In genomic region chrX:3627579-3627978, GRCh38 we compare ENCODE assay signal across 26 cellular contexts.
"Had no signal": no experiment of that assay in that cellular context is flagged by ENCODE, and none has a peak within 500 bp of the region (broad histone marks: within the 10 kb centered on the region; RNA-seq: fewer than 3 reads in every experiment).

No MANE protein-coding gene starts in this region.

- H3K4me1 Mint-ChIP-seq: activated B cell treated with CpG ODN at 0.5 μM for 24 hours; activated CD4-positive, alpha-beta T cell treated with anti-CD3 and anti-CD28 coated beads, Interleukin-2, amount 10 ng/mL, durations not matched to agents 24 days and 14 days; activated naive CD4-positive, alpha-beta T cell treated with anti-CD3 and anti-CD28 coated beads, Interleukin-2, amount 50 U/mL, for 24 hours had no signal

- H2AFZ ChIP-seq: PC-9 had no signal

- H3K4me3 ChIP-seq: MG63, PC-9 had no signal

- H3K27ac Mint-ChIP-seq: activated B cell treated with CpG ODN at 0.5 μM for 24 hours; activated CD4-positive, alpha-beta T cell treated with anti-CD3 and anti-CD28 coated beads, Interleukin-2, amount 10 ng/mL, durations not matched to agents 24 days and 14 days; activated CD8-positive, alpha-beta memory T cell treated with anti-CD3 and anti-CD28 coated beads, Interleukin-2, amount 10 ng/mL, durations not matched to agents 7 days and 5 days; activated naive CD4-positive, alpha-beta T cell treated with anti-CD3 and anti-CD28 coated beads, Interleukin-2, amount 50 U/mL, for 24 hours; activated T-cell treated with anti-CD3 and anti-CD28 coated beads, Interleukin-2, amount 50 U/mL, for 24 hours; activated T-helper 1 cell treated with anti-CD3 and anti-CD28 coated beads, Interleukin-12 subunit alpha, Interleukin-12 subunit beta, Interleukin-2, Interleukin-4 antibody, amounts not matched to agents 30 ng/mL and 10 ng/mL and 1 ng/mL, durations not matched to agents 14 hours and 24 hours and 36 hours; T-helper 1 cell treated with Interleukin-12 subunit alpha and Interleukin-12 subunit beta and Interleukin-4 antibody, amounts not matched to agents 30 μg/mL and 1 μg/mL, for 36 hours had no signal

- H3K27ac ChIP-seq: PC-9 had no signal

- H3K4me3 Mint-ChIP-seq: activated B cell treated with CpG ODN at 0.5 μM for 24 hours; activated CD4-positive, alpha-beta T cell treated with anti-CD3 and anti-CD28 coated beads, Interleukin-2, amount 10 ng/mL, durations not matched to agents 24 days and 14 days; activated CD8-positive, alpha-beta memory T cell treated with anti-CD3 and anti-CD28 coated beads, Interleukin-2, amount 10 ng/mL, durations not matched to agents 7 days and 5 days; activated naive CD4-positive, alpha-beta T cell treated with anti-CD3 and anti-CD28 coated beads, Interleukin-2, amount 50 U/mL, for 24 hours; activated T-cell treated with anti-CD3 and anti-CD28 coated beads, Interleukin-2, amount 50 U/mL, for 24 hours; activated T-helper 1 cell treated with anti-CD3 and anti-CD28 coated beads, Interleukin-12 subunit alpha, Interleukin-12 subunit beta, Interleukin-2, Interleukin-4 antibody, amounts not matched to agents 30 ng/mL and 10 ng/mL and 1 ng/mL, durations not matched to agents 14 hours and 24 hours and 36 hours; T-helper 1 cell treated with Interleukin-12 subunit alpha and Interleukin-12 subunit beta and Interleukin-4 antibody, amounts not matched to agents 30 μg/mL and 1 μg/mL, for 36 hours had no signal

- H3K36me3 ChIP-seq: MG63 had no signal

- H3K27me3 Mint-ChIP-seq: activated B cell treated with CpG ODN at 0.5 μM for 24 hours; activated CD4-positive, alpha-beta T cell treated with anti-CD3 and anti-CD28 coated beads, Interleukin-2, amount 10 ng/mL, durations not matched to agents 24 days and 14 days; activated CD8-positive, alpha-beta memory T cell treated with anti-CD3 and anti-CD28 coated beads, Interleukin-2, amount 10 ng/mL, durations not matched to agents 7 days and 5 days; activated naive CD4-positive, alpha-beta T cell treated with anti-CD3 and anti-CD28 coated beads, Interleukin-2, amount 50 U/mL, for 24 hours; activated T-cell treated with anti-CD3 and anti-CD28 coated beads, Interleukin-2, amount 50 U/mL, for 24 hours had no signal

- ATAC-seq: activated CD8-positive, alpha-beta memory T cell treated with anti-CD3 and anti-CD28 coated beads, Interleukin-2, amount 10 ng/mL, durations not matched to agents 7 days and 5 days had no signal

- H3K27me3 ChIP-seq: MG63 had no signal

- H3K9me3 Mint-ChIP-seq: activated B cell treated with CpG ODN at 0.5 μM for 24 hours; activated CD4-positive, alpha-beta T cell treated with anti-CD3 and anti-CD28 coated beads, Interleukin-2, amount 10 ng/mL, durations not matched to agents 24 days and 14 days; activated naive CD4-positive, alpha-beta T cell treated with anti-CD3 and anti-CD28 coated beads, Interleukin-2, amount 50 U/mL, for 24 hours; activated T-cell treated with anti-CD3 and anti-CD28 coated beads, Interleukin-2, amount 50 U/mL, for 24 hours; activated T-helper 1 cell treated with anti-CD3 and anti-CD28 coated beads, Interleukin-12 subunit alpha, Interleukin-12 subunit beta, Interleukin-2, Interleukin-4 antibody, amounts not matched to agents 30 ng/mL and 10 ng/mL and 1 ng/mL, durations not matched to agents 14 hours and 24 hours and 36 hours; T-helper 1 cell treated with Interleukin-12 subunit alpha and Interleukin-12 subunit beta and Interleukin-4 antibody, amounts not matched to agents 30 μg/mL and 1 μg/mL, for 36 hours had no signal

- DNase-seq: activated B cell treated with CpG ODN at 0.5 μM for 24 hours; activated CD4-positive, alpha-beta T cell treated with anti-CD3 and anti-CD28 coated beads for 1 hour; activated CD4-positive, alpha-beta T cell treated with anti-CD3 and anti-CD28 coated beads, Interleukin-2, amount 10 ng/mL, durations not matched to agents 24 days and 14 days; activated CD4-positive, alpha-beta T cell treated with anti-CD3 and anti-CD28 coated beads, Interleukin-2, amount 50 U/mL, for 48 hours; activated CD8-positive, alpha-beta memory T cell treated with anti-CD3 and anti-CD28 coated beads, Interleukin-2, amount 10 ng/mL, durations not matched to agents 7 days and 5 days; activated effector memory CD4-positive, alpha-beta T cell treated with Interleukin-2 at 50 U/mL for 16 hours; activated naive CD4-positive, alpha-beta T cell; activated T-cell treated with anti-CD3 and anti-CD28 coated beads, Interleukin-2, amount 50 U/mL, for 24 hours; amygdala; cerebellar nuclear complex; MG63; NCI-H1092 treated with DMSO at 0.1 percent for 48 hours; NCI-H1417 treated with DMSO at 0.1 percent for 48 hours; NCI-H1694; NCI-H2029; NCI-H2107; NCI-H2171 treated with DMSO at 0.1 percent for 48 hours; NCI-H345; NCI-H510A; NCI-H526 treated with DMSO at 0.1 percent for 48 hours; NCI-H82; PC-9; SHP77 treated with DMSO at 0.1 percent for 48 hours had no signal

- H3K9me3 ChIP-seq: MG63 had no signal

- H3K4me2 ChIP-seq: PC-9 had no signal
